In genomic region chr10:132973903-132974241, GRCh38 we compare ENCODE assay signal across 27 cellular contexts. TPM values are rescaled to one million over a fixed set of nuclear protein-coding genes. Genes with fewer than 3 reads are reported as not detected.
"Had no signal": no experiment of that assay in that cellular context is flagged by ENCODE, and none has a peak within 500 bp of the region (broad histone marks: within the 10 kb centered on the region; RNA-seq: fewer than 3 reads in every experiment).

No MANE protein-coding gene starts in this region.

- H3K9me3 Mint-ChIP-seq: activated naive CD4-positive, alpha-beta T cell treated with anti-CD3 and anti-CD28 coated beads for 36 hours; activated T-cell treated with anti-CD3 and anti-CD28 coated beads, Interleukin-2, amount 50 U/mL, for 72 hours; central memory CD8-positive, alpha-beta T cell; dendritic cell treated with granulocyte-macrophage colony-stimulating factor and Interleukin-4, amounts not matched to agents 40 ng/mL and 50 ng/mL, for 4 days; T-helper 1 cell treated with Interleukin-12 subunit alpha and Interleukin-12 subunit beta and Interleukin-4 antibody, amounts not matched to agents 30 μg/mL and 1 μg/mL, for 36 hours had no signal

- H3K27ac ChIP-seq: breast epithelium, epithelial cell of prostate, esophagus squamous epithelium, left lung, lower lobe of right lung, parathyroid adenoma, psoas muscle, suprapubic skin, transverse colon had no signal

- H3K4me1 Mint-ChIP-seq: activated CD4-positive, alpha-beta T cell treated with anti-CD3 and anti-CD28 coated beads for 36 hours; activated CD8-positive, alpha-beta memory T cell treated with anti-CD3 and anti-CD28 coated beads, Interleukin-2, amount 10 ng/mL, durations not matched to agents 7 days and 5 days; central memory CD8-positive, alpha-beta T cell had no signal

- ATAC-seq: activated CD4-positive, alpha-beta T cell treated with anti-CD3 and anti-CD28 coated beads for 36 hours; activated CD8-positive, alpha-beta memory T cell treated with anti-CD3 and anti-CD28 coated beads, Interleukin-2, amount 10 ng/mL, durations not matched to agents 7 days and 5 days; activated CD8-positive, alpha-beta T cell treated with anti-CD3 and anti-CD28 coated beads, Interleukin-2, amount 10 ng/mL, durations not matched to agents 7 days and 5 days; activated T-cell treated with anti-CD3 and anti-CD28 coated beads, Interleukin-2, amount 50 U/mL, for 72 hours; left lung; lower lobe of right lung; psoas muscle had no signal

- H3K36me3 Mint-ChIP-seq: activated CD8-positive, alpha-beta memory T cell treated with anti-CD3 and anti-CD28 coated beads, Interleukin-2, amount 10 ng/mL, durations not matched to agents 7 days and 5 days had no signal

- DNase-seq: activated CD4-positive, alpha-beta T cell treated with anti-CD3 and anti-CD28 coated beads for 36 hours; activated CD8-positive, alpha-beta memory T cell treated with anti-CD3 and anti-CD28 coated beads, Interleukin-2, amount 10 ng/mL, durations not matched to agents 7 days and 5 days; activated CD8-positive, alpha-beta T cell treated with anti-CD3 and anti-CD28 coated beads, Interleukin-2, amount 10 ng/mL, durations not matched to agents 7 days and 5 days; activated naive CD4-positive, alpha-beta T cell treated with anti-CD3 and anti-CD28 coated beads for 36 hours; activated T-cell treated with anti-CD3 and anti-CD28 coated beads for 4 hours; activated T-cell treated with anti-CD3 and anti-CD28 coated beads, Interleukin-2, amount 50 U/mL, for 72 hours; amniotic stem cell; effector CD4-positive, alpha-beta T cell; esophagus squamous epithelium; foreskin melanocyte; kidney glomerular epithelial cell; lower lobe of right lung; mesenchymal stem cell; stimulated activated naive CD4-positive, alpha-beta T cell; SW 1271; T1000; transverse colon had no signal

- H3K27ac Mint-ChIP-seq: activated CD4-positive, alpha-beta T cell treated with anti-CD3 and anti-CD28 coated beads for 36 hours; activated CD8-positive, alpha-beta memory T cell treated with anti-CD3 and anti-CD28 coated beads, Interleukin-2, amount 10 ng/mL, durations not matched to agents 7 days and 5 days; activated CD8-positive, alpha-beta T cell treated with anti-CD3 and anti-CD28 coated beads, Interleukin-2, amount 10 ng/mL, durations not matched to agents 7 days and 5 days; activated naive CD4-positive, alpha-beta T cell treated with anti-CD3 and anti-CD28 coated beads for 36 hours; activated T-cell treated with anti-CD3 and anti-CD28 coated beads, Interleukin-2, amount 50 U/mL, for 72 hours; dendritic cell treated with granulocyte-macrophage colony-stimulating factor and Interleukin-4, amounts not matched to agents 40 ng/mL and 50 ng/mL, for 4 days; T-helper 1 cell treated with Interleukin-12 subunit alpha and Interleukin-12 subunit beta and Interleukin-4 antibody, amounts not matched to agents 30 μg/mL and 1 μg/mL, for 36 hours had no signal

- H3K4me3 Mint-ChIP-seq: activated CD4-positive, alpha-beta T cell treated with anti-CD3 and anti-CD28 coated beads for 36 hours; activated CD8-positive, alpha-beta memory T cell treated with anti-CD3 and anti-CD28 coated beads, Interleukin-2, amount 10 ng/mL, durations not matched to agents 7 days and 5 days; activated CD8-positive, alpha-beta T cell treated with anti-CD3 and anti-CD28 coated beads, Interleukin-2, amount 10 ng/mL, durations not matched to agents 7 days and 5 days; activated naive CD4-positive, alpha-beta T cell treated with anti-CD3 and anti-CD28 coated beads for 36 hours; activated T-cell treated with anti-CD3 and anti-CD28 coated beads, Interleukin-2, amount 50 U/mL, for 72 hours; central memory CD8-positive, alpha-beta T cell; dendritic cell treated with granulocyte-macrophage colony-stimulating factor and Interleukin-4, amounts not matched to agents 40 ng/mL and 50 ng/mL, for 4 days; T-helper 1 cell treated with Interleukin-12 subunit alpha and Interleukin-12 subunit beta and Interleukin-4 antibody, amounts not matched to agents 30 μg/mL and 1 μg/mL, for 36 hours had no signal

RNA-seq across cellular contexts. Expression of gene CFAP46, which starts 31.5 kb away (rescaled TPM):
- total RNA-seq: activated CD8-positive, alpha-beta memory T cell treated with anti-CD3 and anti-CD28 coated beads, Interleukin-2, amount 10 ng/mL, durations not matched to agents 7 days and 5 days; activated CD8-positive, alpha-beta T cell treated with anti-CD3 and anti-CD28 coated beads, Interleukin-2, amount 10 ng/mL, durations not matched to agents 7 days and 5 days; activated naive CD4-positive, alpha-beta T cell treated with anti-CD3 and anti-CD28 coated beads for 36 hours; myocyte; transverse colon had no signal
